ENCODE assay signal across 9 cellular contexts in genomic region chr12:108341854-108342847, GRCh38. TPM values are rescaled to one million over a fixed set of nuclear protein-coding genes. Genes with fewer than 3 reads are reported as not detected.
"Had no signal": no experiment of that assay in that cellular context is flagged by ENCODE, and none has a peak within 500 bp of the region (broad histone marks: within the 10 kb centered on the region; RNA-seq: fewer than 3 reads in every experiment).

No MANE protein-coding gene starts in this region.

- ATAC-seq: activated CD4-positive, CD25-positive, alpha-beta regulatory T cell treated with anti-CD3 and anti-CD28 coated beads, Interleukin-2, amount 50 U/mL, for 24 hours; activated T-helper 17 cell treated with anti-CD3 and anti-CD28 coated beads, Interleukin-2, amount 50 U/mL, for 72 hours; natural killer cell treated with Interleukin-12 subunit alpha and Interleukin-12 subunit beta and Interleukin-15 and Interleukin-18, amount 100 ng/mL, for 72 hours had no signal

- H3K36me3 Mint-ChIP-seq: natural killer cell treated with Interleukin-12 subunit alpha and Interleukin-12 subunit beta and Interleukin-15 and Interleukin-18, amount 100 ng/mL, for 72 hours; stimulated activated naive B cell treated with anti-CD40 and anti-IgM and Interleukin-4, amounts not matched to agents 10 μg/mL and 1 μg/mL and 100 μg/mL, for 72 hours had no signal

- DNase-seq: activated naive CD4-positive, alpha-beta T cell treated with Interleukin-2 at 50 U/mL for 16 hours; islet precursor cell; stimulated activated CD4-positive, alpha-beta T cell treated with anti-CD3 and anti-CD28 coated beads, Interleukin-2, amount 100 ng/mL, for 48 hours; stimulated activated naive B cell treated with anti-CD40 and anti-IgM and Interleukin-4, amounts not matched to agents 10 μg/mL and 1 μg/mL and 100 μg/mL, for 72 hours; substantia nigra had no signal

- H3K4me1 Mint-ChIP-seq: activated T-helper 17 cell treated with anti-CD3 and anti-CD28 coated beads, Interleukin-2, amount 50 U/mL, for 72 hours; stimulated activated naive B cell treated with anti-CD40 and anti-IgM and Interleukin-4, amounts not matched to agents 10 μg/mL and 1 μg/mL and 100 μg/mL, for 72 hours had no signal

- H3K27me3 Mint-ChIP-seq: natural killer cell treated with Interleukin-12 subunit alpha and Interleukin-12 subunit beta and Interleukin-15 and Interleukin-18, amount 100 ng/mL, for 72 hours had no signal

- H3K36me3 ChIP-seq: upper lobe of left lung had no signal

- H3K27me3 ChIP-seq: upper lobe of left lung had no signal

- H3K9me3 ChIP-seq: upper lobe of left lung had no signal

- H3K4me3 ChIP-seq: upper lobe of left lung had no signal

- H3K9me3 Mint-ChIP-seq: activated T-helper 17 cell treated with anti-CD3 and anti-CD28 coated beads, Interleukin-2, amount 50 U/mL, for 72 hours; natural killer cell treated with Interleukin-12 subunit alpha and Interleukin-12 subunit beta and Interleukin-15 and Interleukin-18, amount 100 ng/mL, for 72 hours; stimulated activated naive B cell treated with anti-CD40 and anti-IgM and Interleukin-4, amounts not matched to agents 10 μg/mL and 1 μg/mL and 100 μg/mL, for 72 hours had no signal

- H3K4me3 Mint-ChIP-seq: activated T-helper 17 cell treated with anti-CD3 and anti-CD28 coated beads, Interleukin-2, amount 50 U/mL, for 72 hours; natural killer cell treated with Interleukin-12 subunit alpha and Interleukin-12 subunit beta and Interleukin-15 and Interleukin-18, amount 100 ng/mL, for 72 hours; stimulated activated naive B cell treated with anti-CD40 and anti-IgM and Interleukin-4, amounts not matched to agents 10 μg/mL and 1 μg/mL and 100 μg/mL, for 72 hours had no signal

- H3K27ac Mint-ChIP-seq: activated T-helper 17 cell treated with anti-CD3 and anti-CD28 coated beads, Interleukin-2, amount 50 U/mL, for 72 hours; stimulated activated naive B cell treated with anti-CD40 and anti-IgM and Interleukin-4, amounts not matched to agents 10 μg/mL and 1 μg/mL and 100 μg/mL, for 72 hours had no signal

RNA-seq across cellular contexts. Expression of gene CMKLR1, which starts 3.0 kb away (rescaled TPM):
- total RNA-seq: activated T-helper 17 cell treated with anti-CD3 and anti-CD28 coated beads, Interleukin-2, amount 50 U/mL, for 72 hours had no signal
